ENCODE assay signal across 11 cellular contexts in the genomic region with DNA sequence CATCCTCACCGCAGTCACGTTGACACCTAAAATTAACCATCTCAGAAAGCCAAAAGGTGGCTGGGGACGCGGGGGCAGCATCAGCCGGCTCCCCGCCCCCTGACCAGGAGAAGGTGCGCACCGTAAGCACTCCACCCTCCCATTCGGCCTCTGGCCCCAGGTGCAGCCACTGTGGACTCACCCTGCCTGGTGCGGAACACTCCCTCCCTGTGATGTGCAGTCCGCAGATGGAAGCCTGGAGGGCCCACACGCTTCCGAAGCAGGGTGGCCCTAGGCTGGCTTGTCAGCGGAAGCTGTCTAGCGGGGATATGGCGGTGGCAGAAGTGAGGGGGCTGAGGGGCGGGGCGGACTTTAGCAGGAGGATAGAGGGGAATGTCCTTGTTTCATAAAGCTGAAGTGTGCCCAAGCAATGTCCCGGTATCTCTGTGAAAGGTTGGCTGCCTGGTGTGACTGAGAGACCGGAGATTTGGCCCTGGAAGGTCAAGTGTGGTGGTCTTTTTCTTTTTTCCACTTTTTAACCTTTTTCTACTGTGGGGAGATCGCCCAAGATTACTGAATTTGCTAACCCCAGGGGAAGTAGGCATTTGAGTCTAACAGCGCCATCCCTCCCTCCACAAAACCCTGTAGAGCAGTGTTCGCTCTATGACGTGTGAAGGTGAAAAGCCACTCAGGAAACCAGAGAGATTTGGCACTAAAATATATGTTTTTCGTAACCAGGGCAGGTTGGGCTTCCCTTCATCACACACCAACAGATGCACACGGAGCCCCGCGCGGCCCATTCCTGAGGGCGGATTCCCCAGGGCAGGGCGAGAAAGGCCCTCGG.
DNase-seq lines count a peak whose midpoint lies in the region; ATAC-seq and TF ChIP-seq lines count a peak whose summit lies in the region.
"Had no signal": no experiment of that assay in that cellular context is flagged by ENCODE, and none has a peak within 500 bp of the region (broad histone marks: within the 10 kb centered on the region; RNA-seq: fewer than 3 reads in every experiment).

No MANE protein-coding gene starts in this region.

- H3K36me3 Mint-ChIP-seq in stimulated activated naive CD8-positive, alpha-beta T cell treated with anti-CD3 and anti-CD28 coated beads, Interleukin-15, Interleukin-2, amounts not matched to agents 100 ng/mL and 50 ng/mL, for 24 hours (ENCODE audit: low read depth) = no peaks in the 10 kb centered on the region
- no peaks in the 10 kb centered on the region for H3K36me3 Mint-ChIP-seq in nephron (ENCODE audit: low read depth)

- peak overlapping the region; percentile 36 for H3K4me3 Mint-ChIP-seq in stimulated activated naive CD8-positive, alpha-beta T cell treated with anti-CD3 and anti-CD28 coated beads, Interleukin-15, Interleukin-2, amounts not matched to agents 100 ng/mL and 50 ng/mL, for 24 hours
- peak overlapping the region in 2 of 3 experiments; percentile 7 to 36 for H3K4me3 Mint-ChIP-seq in nephron

- no peak overlapping the region for H3K27ac Mint-ChIP-seq in stimulated activated naive CD8-positive, alpha-beta T cell treated with anti-CD3 and anti-CD28 coated beads, Interleukin-15, Interleukin-2, amounts not matched to agents 100 ng/mL and 50 ng/mL, for 24 hours
- no peak overlapping the region for H3K27ac Mint-ChIP-seq in nephron

- peaks cover 4% of the 10 kb centered on the region for H3K9me3 Mint-ChIP-seq in stimulated activated naive CD8-positive, alpha-beta T cell treated with anti-CD3 and anti-CD28 coated beads, Interleukin-15, Interleukin-2, amounts not matched to agents 100 ng/mL and 50 ng/mL, for 24 hours
- H3K9me3 Mint-ChIP-seq in nephron = no peaks in the 10 kb centered on the region

- peaks cover 11% of the 10 kb centered on the region for H3K4me1 Mint-ChIP-seq in stimulated activated naive CD8-positive, alpha-beta T cell treated with anti-CD3 and anti-CD28 coated beads, Interleukin-15, Interleukin-2, amounts not matched to agents 100 ng/mL and 50 ng/mL, for 24 hours (ENCODE audit: low read depth)
- peaks cover 41% of the 10 kb centered on the region for H3K4me1 Mint-ChIP-seq in nephron

- peaks cover 12% of the 10 kb centered on the region for H3K27me3 Mint-ChIP-seq in stimulated activated naive CD8-positive, alpha-beta T cell treated with anti-CD3 and anti-CD28 coated beads, Interleukin-15, Interleukin-2, amounts not matched to agents 100 ng/mL and 50 ng/mL, for 24 hours
- H3K27me3 Mint-ChIP-seq in nephron (ENCODE audit: low read depth) = peaks cover 26% of the 10 kb centered on the region

- TF ChIP-seq CTCF in coronary artery (IDR thresholded peaks at IDR 0.05) (no peak), nephron (IDR thresholded peaks at IDR 0.05; ENCODE audit: unreplicated experiment in 3 of 3) (no peak)

- H3K4me3 ChIP-seq in coronary artery = peak overlapping the region; percentile 63

- no peak for DNase-seq in stimulated activated naive CD8-positive, alpha-beta T cell treated with anti-CD3 and anti-CD28 coated beads, Interleukin-15, Interleukin-2, amounts not matched to agents 100 U/mL and 50 U/mL, for 24 hours
- DNase-seq in coronary artery (ENCODE audit: low spot score) (no peak), HK-2 (ENCODE audit: unreplicated experiment) (no peak), NCI-H2171 (lab: John Stamatoyannopoulos, UW) (no peak), NCI-H1417 treated with DMSO at 0.1 percent for 48 hours (lab: John Stamatoyannopoulos, UW) (no peak)
- DNase-seq: NCI-H187, SHP77 treated with DMSO at 0.1 percent for 48 hours had no signal

- H3K27ac ChIP-seq in coronary artery = no peak overlapping the region
- H3K27ac ChIP-seq: adrenal gland had no signal

- ATAC-seq in stimulated activated naive CD8-positive, alpha-beta T cell treated with anti-CD3 and anti-CD28 coated beads, Interleukin-15, Interleukin-2, amounts not matched to agents 100 U/mL and 50 U/mL, for 24 hours = no peak
- ATAC-seq in GM19324 (IDR thresholded peaks at IDR 0.05; ENCODE audit: low FRiP score, unreplicated experiment) = no peak
